Comparison of ENCODE assay signal across 1 cellular context in the genomic region with DNA sequence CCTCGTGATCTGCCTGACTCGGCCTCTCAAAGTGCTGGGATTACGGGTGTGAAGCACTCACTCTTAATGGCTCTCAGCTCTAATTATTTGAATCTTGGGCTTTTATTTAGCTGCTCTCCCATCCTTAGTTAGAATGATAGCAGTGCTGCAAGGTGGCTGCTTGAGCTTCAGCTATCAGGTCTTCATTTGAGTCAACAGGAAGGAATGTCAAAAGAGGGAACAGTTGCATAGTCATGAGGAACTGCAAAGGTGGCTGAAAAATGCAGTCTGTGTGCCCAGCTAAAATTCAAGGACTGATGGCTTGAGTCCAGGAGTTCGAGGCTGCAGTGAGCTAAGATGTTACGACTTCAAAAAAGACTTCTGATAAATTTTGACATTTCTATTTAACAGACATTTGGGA.
TF ChIP-seq lines count a peak whose summit lies in the region.

No MANE protein-coding gene starts in this region.

TF ChIP-seq in GM12878, 131 proteins besides CTCF, POLR2A, EP300 and RAD21:
- TF ChIP-seq NR2F1 (conservative IDR thresholded peaks at IDR 0.05) (no peak), SRF (IDR thresholded peaks at IDR 0.05; ENCODE audit: low read depth in 2 of 2, low read length in 2 of 2) (no peak), EGR1 (IDR thresholded peaks at IDR 0.05; ENCODE audit: borderline replicate concordance in 1 of 2, low read depth in 2 of 2, low read length in 2 of 2) (no peak), SPI1 (IDR thresholded peaks at IDR 0.05; ENCODE audit: borderline replicate concordance, insufficient read depth, low read depth, low read length) (0 out of 2 replicates have a peak, but pooled peaks have one; percentile 32), JUNB (IDR thresholded peaks at IDR 0.05) (0 out of 2 replicates have a peak, but pooled peaks have one; percentile 33), EED (IDR thresholded peaks at IDR 0.05; ENCODE audit: low read depth) (0 out of 2 replicates have a peak, but pooled peaks have one; percentile 19), SUZ12 (IDR thresholded peaks at IDR 0.05; ENCODE audit: unreplicated experiment) (no peak), RUNX3 (IDR thresholded peaks at IDR 0.05; ENCODE audit: low read length) (no peak)
- TF ChIP-seq, protein P1, sequence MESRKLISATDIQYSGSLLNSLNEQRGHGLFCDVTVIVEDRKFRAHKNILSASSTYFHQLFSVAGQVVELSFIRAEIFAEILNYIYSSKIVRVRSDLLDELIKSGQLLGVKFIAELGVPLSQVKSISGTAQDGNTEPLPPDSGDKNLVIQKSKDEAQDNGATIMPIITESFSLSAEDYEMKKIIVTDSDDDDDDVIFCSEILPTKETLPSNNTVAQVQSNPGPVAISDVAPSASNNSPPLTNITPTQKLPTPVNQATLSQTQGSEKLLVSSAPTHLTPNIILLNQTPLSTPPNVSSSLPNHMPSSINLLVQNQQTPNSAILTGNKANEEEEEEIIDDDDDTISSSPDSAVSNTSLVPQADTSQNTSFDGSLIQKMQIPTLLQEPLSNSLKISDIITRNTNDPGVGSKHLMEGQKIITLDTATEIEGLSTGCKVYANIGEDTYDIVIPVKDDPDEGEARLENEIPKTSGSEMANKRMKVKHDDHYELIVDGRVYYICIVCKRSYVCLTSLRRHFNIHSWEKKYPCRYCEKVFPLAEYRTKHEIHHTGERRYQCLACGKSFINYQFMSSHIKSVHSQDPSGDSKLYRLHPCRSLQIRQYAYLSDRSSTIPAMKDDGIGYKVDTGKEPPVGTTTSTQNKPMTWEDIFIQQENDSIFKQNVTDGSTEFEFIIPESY (IDR thresholded peaks at IDR 0.05), result no peak
